In genomic region chr10:8056891-8057331, GRCh38 we compare ENCODE assay signal across 8 cellular contexts. TPM values are rescaled to one million over a fixed set of nuclear protein-coding genes. Genes with fewer than 3 reads are reported as not detected.
A peak's percentile ranks its signal among the peaks of the same experiment; 100 is the strongest.
DNase-seq lines count a peak whose midpoint lies in the region; ATAC-seq, FAIRE-seq and TF ChIP-seq lines count a peak whose summit lies in the region.

No MANE protein-coding gene starts in this region.

- H3K4me1 ChIP-seq in CD8-positive, alpha-beta memory T cell (ENCODE audit: insufficient read depth, low read length), result peaks cover 61% of the 10 kb centered on the region
- H3K4me1 ChIP-seq in PC-3 (ENCODE audit: insufficient read depth, low read length), result peaks cover 17% of the 10 kb centered on the region
- peaks cover 56% of the 10 kb centered on the region for H3K4me1 ChIP-seq in endothelial cell of umbilical vein (ENCODE audit: control insufficient read depth, extremely low read depth, insufficient read depth, low read length)

- H3K9me3 Mint-ChIP-seq in CD8-positive, alpha-beta memory T cell, result peaks cover 0 to 2% (median 0%) of the 10 kb centered on the region in 5 donors

- no peaks in the 10 kb centered on the region for H3F3A ChIP-seq in PC-3 (ENCODE audit: low read length, unreplicated experiment)

- no TSS peak for BruUV-seq in PC-3 (replicated peaks; lab: Mats Ljungman, UMichigan)
- BruUV-seq in endothelial cell of umbilical vein (replicated peaks; lab: Mats Ljungman, UMichigan), result no TSS peak

- H3K79me2 ChIP-seq in PC-3 (ENCODE audit: low read length) (peaks cover 36% of the 10 kb centered on the region), endothelial cell of umbilical vein (ENCODE audit: control insufficient read depth, insufficient read depth, low read length) (peaks cover 78% of the 10 kb centered on the region)

- peak; percentile 21 for ATAC-seq in GM21423 (IDR thresholded peaks at IDR 0.05; ENCODE audit: unreplicated experiment)
- ATAC-seq in PC-3, result no peak
- ATAC-seq in stimulated activated naive CD8-positive, alpha-beta T cell treated with anti-CD3 and anti-CD28 coated beads, Interleukin-15, Interleukin-2, amounts not matched to agents 100 U/mL and 50 U/mL, for 24 hours, result peak; percentile 11

- H4K20me1 ChIP-seq in PC-3 (ENCODE audit: low read length) (no peaks in the 10 kb centered on the region), endothelial cell of umbilical vein (replicated peaks; ENCODE audit: control insufficient read depth, extremely low read depth, insufficient read depth, low read length) (no peaks in the 10 kb centered on the region)

- H3K27me3 ChIP-seq in CD8-positive, alpha-beta memory T cell (ENCODE audit: insufficient read depth, low read length, poor library complexity, severe bottlenecking), result peaks cover 14% of the 10 kb centered on the region
- no peaks in the 10 kb centered on the region for H3K27me3 ChIP-seq in PC-3 (ENCODE audit: low read length)
- no peaks in the 10 kb centered on the region for H3K27me3 ChIP-seq in endothelial cell of umbilical vein (ENCODE audit: control insufficient read depth in 2 of 2, insufficient read depth in 2 of 2, low read length in 2 of 2)

- H2AFZ ChIP-seq in PC-3 (ENCODE audit: low read length) (no peak overlapping the region), endothelial cell of umbilical vein (ENCODE audit: low read depth, low read length) (no peak overlapping the region)

- H3K9me3 ChIP-seq in CD8-positive, alpha-beta memory T cell (ENCODE audit: low read length), result no peaks in the 10 kb centered on the region
- H3K9me3 ChIP-seq in PC-3 (ENCODE audit: low read length) (no peaks in the 10 kb centered on the region), endothelial cell of umbilical vein (replicated peaks; ENCODE audit: control insufficient read depth, insufficient read depth, low read length) (no peaks in the 10 kb centered on the region)

- H3K36me3 Mint-ChIP-seq in CD8-positive, alpha-beta memory T cell, result peaks cover 12 to 65% (median 23%) of the 10 kb centered on the region in 3 donors

- no peaks in the 10 kb centered on the region for H3K9me1 ChIP-seq in endothelial cell of umbilical vein (replicated peaks; ENCODE audit: control insufficient read depth, extremely low read depth, insufficient read depth, low read length)

- H3K4me3 ChIP-seq in CD8-positive, alpha-beta memory T cell (ENCODE audit: low read length), result peak overlapping the region; percentile 79
- peak overlapping the region; percentile 35; the same call in 1 of the 2 replicates for H3K4me3 ChIP-seq in PC-3 (ENCODE audit: low read length)
- peak overlapping the region; percentile 81 to 95 (median 91) for H3K4me3 ChIP-seq in endothelial cell of umbilical vein (replicated peaks in 1 of 3; ENCODE audit: insufficient read depth in 1 of 3, low read depth in 1 of 3, low read length in 3 of 3)

- H3K36me3 ChIP-seq in CD8-positive, alpha-beta memory T cell (ENCODE audit: insufficient read depth, low read length), result no peaks in the 10 kb centered on the region
- no peaks in the 10 kb centered on the region for H3K36me3 ChIP-seq in PC-3 (ENCODE audit: low read depth, low read length)
- H3K36me3 ChIP-seq in endothelial cell of umbilical vein (ENCODE audit: control insufficient read depth in 2 of 2, extremely low read depth in 1 of 2, insufficient read depth in 2 of 2, low read length in 2 of 2), result peaks cover 0 to 17% of the 10 kb centered on the region in 2 experiments

- TF ChIP-seq POLR2A in endothelial cell of umbilical vein (IDR thresholded peaks at IDR 0.05; ENCODE audit: low read depth, low read length), result no peak

- H3K27ac Mint-ChIP-seq in CD8-positive, alpha-beta memory T cell, result peak overlapping the region; percentile 69 to 99 (median 96)

- H3K4me3 Mint-ChIP-seq in CD8-positive, alpha-beta memory T cell, result peak overlapping the region; percentile 93 to 99 (median 97)

- H3K9me2 ChIP-seq in PC-3 (replicated peaks; ENCODE audit: low read length), result no peaks in the 10 kb centered on the region

- peak; percentile 82 for FAIRE-seq in endothelial cell of umbilical vein (lab: Jason Lieb, UNC)

- POLR2A ChIA-PET in CD8-positive, alpha-beta memory T cell (lab: Charles Lee), result interaction anchor here (1.1 kb wide), 1 partner anchor 276 kb away, joined by 4 read pairs; no protein-coding TSS in a partner anchor
- POLR2A ChIA-PET in PC-3 (lab: Charles Lee; ENCODE audit: unreplicated experiment) (no interaction called here), endothelial cell of umbilical vein (lab: Charles Lee) (no interaction called here)

- peaks cover 13 to 26% of the 10 kb centered on the region in 2 donors for H3K27me3 Mint-ChIP-seq in CD8-positive, alpha-beta memory T cell

- CTCF ChIA-PET in CD8-positive, alpha-beta memory T cell (lab: Charles Lee), result interaction anchor here (0.8 to 1.6 kb wide), 3 partner anchors 275 to 388 kb away, joined by 3 to 4 read pairs (median 3); no protein-coding TSS in a partner anchor
- CTCF ChIA-PET in PC-3 (lab: Charles Lee) (no interaction called here), endothelial cell of umbilical vein (lab: Charles Lee) (interaction anchor here (2.3 kb wide), 1 partner anchor 185 kb away, joined by 9 read pairs; no protein-coding TSS in a partner anchor)

- H3K9ac ChIP-seq in PC-3 (ENCODE audit: low read length) (no peak overlapping the region), endothelial cell of umbilical vein (replicated peaks; ENCODE audit: extremely low read depth, insufficient read depth, low read length) (peak overlapping the region; percentile 77)

- H3K27ac ChIP-seq in CD8-positive, alpha-beta memory T cell (ENCODE audit: low read depth, low read length), result peak overlapping the region; percentile 89
- no peak overlapping the region for H3K27ac ChIP-seq in PC-3 (ENCODE audit: low read length)
- peak overlapping the region; percentile 79 for H3K27ac ChIP-seq in endothelial cell of umbilical vein (ENCODE audit: insufficient read depth, low read depth, low read length)

- DNase-seq in CD8-positive, alpha-beta memory T cell, result peak in 3 of 5 donors; percentile 46 to 66 (median 61)
- DNase-seq in PC-3 (no peak), endothelial cell of umbilical vein (ENCODE audit: low read depth, low spot score) (peak; percentile 71), DMS79 (lab: John Stamatoyannopoulos, UW) (no peak), nucleus accumbens (lab: John Stamatoyannopoulos, UW) (no peak), UCSD-AML1 (lab: John Stamatoyannopoulos, UW; ENCODE audit: unreplicated experiment) (no peak)
- DNase-seq in stimulated activated naive CD8-positive, alpha-beta T cell treated with anti-CD3 and anti-CD28 coated beads, Interleukin-15, Interleukin-2, amounts not matched to agents 100 U/mL and 50 U/mL, for 24 hours, result peak; percentile 56

- H3K4me2 ChIP-seq in PC-3 (ENCODE audit: low read length), result peak overlapping the region; percentile 48
- H3K4me2 ChIP-seq in endothelial cell of umbilical vein (ENCODE audit: insufficient read depth, low read length), result peak overlapping the region; percentile 88

- dilution Hi-C loops in endothelial cell of umbilical vein (cut with MboI; ENCODE audit: extremely low pct_ligation_motif_present, low sequenced_read_pairs), result no loop called here

- intact Hi-C loops in PC-3 (cut with micrococcal nuclease), result loop anchor here (10.0 kb wide), 2 partner anchors 258 to 308 kb away; no protein-coding TSS in a partner anchor
- intact Hi-C loops in endothelial cell of umbilical vein (cut with micrococcal nuclease), result loop anchor here (1.0 to 10.0 kb wide), 3 partner anchors 8 to 1018 kb away; no protein-coding TSS in a partner anchor

- H3K4me1 Mint-ChIP-seq in CD8-positive, alpha-beta memory T cell, result peaks cover 61 to 72% (median 64%) of the 10 kb centered on the region in 3 donors

- no peak for TF ChIP-seq CTCF in PC-3 (conservative IDR thresholded peaks at IDR 0.05; ENCODE audit: low read depth, low read length)
- TF ChIP-seq CTCF in endothelial cell of umbilical vein (IDR thresholded peaks at IDR 0.05; ENCODE audit: extremely low read depth in 1 of 2, insufficient read depth in 1 of 2, low read depth in 1 of 2, low read length in 2 of 2), result no peak

TF ChIP-seq in endothelial cell of umbilical vein, 7 proteins besides CTCF, POLR2A, EP300 and RAD21:
- TF ChIP-seq EZH2 (IDR thresholded peaks at IDR 0.05; ENCODE audit: borderline replicate concordance, low read depth, low read length, severe bottlenecking), result no peak
- TF ChIP-seq GATA2 (IDR thresholded peaks at IDR 0.05; ENCODE audit: insufficient read depth, insufficient read length, low read depth, low read length), result no peak
- no peak for TF ChIP-seq POLR2AphosphoS5 (IDR thresholded peaks at IDR 0.05; ENCODE audit: insufficient read depth, low read depth, low read length)
- no peak for TF ChIP-seq FOS (IDR thresholded peaks at IDR 0.05; ENCODE audit: borderline replicate concordance, insufficient read depth, low read length)
- no peak for TF ChIP-seq MYC (IDR thresholded peaks at IDR 0.05; ENCODE audit: low read depth, low read length)
- TF ChIP-seq JUN (IDR thresholded peaks at IDR 0.05; ENCODE audit: borderline replicate concordance, insufficient read depth, insufficient read length, low read depth), result no peak
- no peak for TF ChIP-seq MAX (IDR thresholded peaks at IDR 0.05; ENCODE audit: insufficient read depth, insufficient read length)

RNA-seq across cellular contexts. Expression of gene GATA3, which starts 2.4 kb away (rescaled TPM):
- total RNA-seq in CD8-positive, alpha-beta memory T cell, result 10 to 100 TPM; 48.9 to 53.3 TPM
- polyA plus RNA-seq in CD8-positive, alpha-beta memory T cell, result 58.6 TPM
- total RNA-seq in PC-3 (2014; rRNA removed) (2.6 and 3.6 TPM in 2 replicates), endothelial cell of umbilical vein (30.9 and 33.0 TPM in 2 replicates)
- polyA plus RNA-seq in endothelial cell of umbilical vein, result 7.2 and 9.3 TPM in 2 replicates
- polyA plus RNA-seq in endothelial cell of umbilical vein (2011; cell fraction: cytosol; rRNA removed), result 6.7 and 7.0 TPM in 2 replicates
- 13.5 and 14.3 TPM in 2 replicates for polyA plus RNA-seq in endothelial cell of umbilical vein (2011; cell fraction: nucleus; rRNA removed)
- 16.6 and 19.7 TPM in 2 replicates for polyA plus RNA-seq in endothelial cell of umbilical vein (2012)
- polyA minus RNA-seq in endothelial cell of umbilical vein, result 2.5 TPM in 2 replicates
- polyA minus RNA-seq in endothelial cell of umbilical vein (2011; cell fraction: cytosol; rRNA and poly(A)+ RNA removed), result not detected
- 5.0 and 8.9 TPM in 2 replicates for polyA minus RNA-seq in endothelial cell of umbilical vein (2011; cell fraction: nucleus; rRNA and poly(A)+ RNA removed)

Comparison
In these comparisons a context has a peak if more than half of its experiments do, and no peak if none do; other contexts are left out.
1. DNase-seq: peak in CD8-positive, alpha-beta memory T cell (3 of 5), endothelial cell of umbilical vein (single experiment) and stimulated activated naive CD8-positive, alpha-beta T cell treated with anti-CD3 and anti-CD28 coated beads, Interleukin-15, Interleukin-2, amounts not matched to agents 100 U/mL and 50 U/mL, for 24 hours (single experiment); none in PC-3 (single experiment), DMS79 (single experiment), nucleus accumbens (0 of 56) and UCSD-AML1 (single experiment).
2. H3K4me3 ChIP-seq: peak in every context shown above with its lines; median percentile 91 in endothelial cell of umbilical vein; 79 in CD8-positive, alpha-beta memory T cell; 35 in PC-3.